Comparison of ENCODE assay signal across 11 cellular contexts in the genomic region with DNA sequence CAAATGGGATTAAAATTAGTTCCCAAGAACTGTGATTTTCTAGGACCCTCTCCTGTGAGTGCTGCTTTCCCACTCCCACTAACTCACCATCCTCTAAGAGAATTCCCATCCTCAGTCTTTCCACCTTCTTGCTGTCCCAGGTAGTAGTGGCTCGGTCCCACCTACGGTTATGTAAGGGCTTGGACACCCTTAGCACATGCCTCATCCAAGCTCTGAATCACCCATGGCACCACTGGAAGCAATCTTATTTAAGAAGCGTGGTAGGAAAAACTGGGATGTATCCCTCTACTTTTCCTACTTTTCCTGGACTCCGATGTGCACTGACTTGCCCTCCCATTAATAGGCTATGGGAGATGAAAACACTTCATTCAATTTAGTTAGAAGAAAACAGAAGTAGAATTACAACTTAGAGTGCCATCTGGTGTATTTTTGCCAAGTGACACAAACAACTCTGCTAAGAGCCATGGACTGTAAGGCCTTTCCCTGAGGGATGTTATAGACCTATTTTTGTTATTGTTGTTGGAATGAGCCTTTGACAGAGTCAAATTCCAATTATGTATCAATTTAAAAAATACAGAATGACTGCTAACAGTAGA. TPM values are rescaled to one million over a fixed set of nuclear protein-coding genes. Genes with fewer than 3 reads are reported as not detected.
A peak's percentile ranks its signal among the peaks of the same experiment; 100 is the strongest.
DNase-seq lines count a peak whose midpoint lies in the region; ATAC-seq and TF ChIP-seq lines count a peak whose summit lies in the region.
"Had no signal": no experiment of that assay in that cellular context is flagged by ENCODE, and none has a peak within 500 bp of the region (broad histone marks: within the 10 kb centered on the region; RNA-seq: fewer than 3 reads in every experiment).

No MANE protein-coding gene starts in this region.

- TF ChIP-seq CTCF in brain microvascular endothelial cell (IDR thresholded peaks at IDR 0.05; ENCODE audit: low read depth, low read length, missing control alignments) (peak; percentile 22), prostate gland (IDR thresholded peaks at IDR 0.05) (peak in 3 of 4 experiments; percentile 27 to 58 (median 54))

- H3K27ac ChIP-seq in brain microvascular endothelial cell (no peak overlapping the region), prostate gland (no peak overlapping the region)

- in situ Hi-C loops in brain microvascular endothelial cell (cut with HindIII; ENCODE audit: low pct_ligation_motif_present, low sequenced_read_pairs), result no loop called here

- H3K4me1 ChIP-seq in prostate gland (replicated peaks), result no peaks in the 10 kb centered on the region

- DNase-seq in DMS53 (lab: John Stamatoyannopoulos, UW), result peak; percentile 42
- no peak for DNase-seq in DMS53 treated with DMSO at 0.1 percent for 48 hours (lab: John Stamatoyannopoulos, UW; ENCODE audit: unreplicated experiment)
- peak; percentile 37 for DNase-seq in M059J (ENCODE audit: low read depth)
- no peak for DNase-seq in brain microvascular endothelial cell
- DNase-seq in prostate gland (ENCODE audit: low spot score), result peak; percentile 24
- no peak for DNase-seq in RPMI8226
- DNase-seq in OCI-M2 (lab: John Stamatoyannopoulos, UW; ENCODE audit: unreplicated experiment), result no peak
- DNase-seq: 8988T; activated T-cell treated with anti-CD3 and anti-CD28 coated beads, Interleukin-2, amount 50 U/mL, for 72 hours; Karpas-422 had no signal

- H3K9me3 ChIP-seq in prostate gland, result no peaks in the 10 kb centered on the region

- no peaks in the 10 kb centered on the region for H3K36me3 ChIP-seq in brain microvascular endothelial cell (replicated peaks)
- no peaks in the 10 kb centered on the region for H3K36me3 ChIP-seq in prostate gland

- H3K27me3 ChIP-seq in brain microvascular endothelial cell (replicated peaks) (no peaks in the 10 kb centered on the region), prostate gland (replicated peaks; ENCODE audit: insufficient read depth) (no peaks in the 10 kb centered on the region)

- no peak for ATAC-seq in HG03097 (IDR thresholded peaks at IDR 0.05; ENCODE audit: low FRiP score, unreplicated experiment)
- ATAC-seq: activated T-cell treated with anti-CD3 and anti-CD28 coated beads, Interleukin-2, amount 50 U/mL, for 72 hours had no signal

- TF ChIP-seq POLR2A in prostate gland (IDR thresholded peaks at IDR 0.05), result no peak

- 76% methylated on average over 4 of the region's 4 CpGs for WGBS in prostate gland

- H3K4me3 ChIP-seq in brain microvascular endothelial cell (ENCODE audit: low read depth, low read length) (no peak overlapping the region), prostate gland (no peak overlapping the region)

- intact Hi-C loops in prostate gland (cut with DNase I), result no loop called here

RNA-seq across cellular contexts. Expression of gene ANKRD22, which starts 13.7 kb away (rescaled TPM):
- not detected in 2 replicates for total RNA-seq in M059J (2014; rRNA removed; shearing (Covaris generic))
- total RNA-seq in prostate gland, result 1 to 10 TPM; 2.8 to 3.1 TPM

RNA-seq across cellular contexts. Expression of gene STAMBPL1, which starts 14.7 kb away (rescaled TPM):
- total RNA-seq in M059J (2014; rRNA removed; shearing (Covaris generic)), result 18.2 and 22.8 TPM in 2 replicates
- 1 to 10 TPM; 3.6 to 5.8 TPM for total RNA-seq in prostate gland

Comparison
In these comparisons a context has a peak if more than half of its experiments do, and no peak if none do; other contexts are left out.
1. DNase-seq: peak in DMS53 (single experiment), M059J (single experiment) and prostate gland (single experiment); none in DMS53 treated with DMSO at 0.1 percent for 48 hours (single experiment), brain microvascular endothelial cell (single experiment), RPMI8226 (single experiment) and OCI-M2 (single experiment).